In genomic region chr20:13105071-13105470, GRCh38 we compare ENCODE assay signal across 14 cellular contexts.
"Had no signal": no experiment of that assay in that cellular context is flagged by ENCODE, and none has a peak within 500 bp of the region (broad histone marks: within the 10 kb centered on the region; RNA-seq: fewer than 3 reads in every experiment).

No MANE protein-coding gene starts in this region.

- H3K36me3 ChIP-seq: sigmoid colon, thoracic aorta, uterus had no signal

- H3K27me3 ChIP-seq: sigmoid colon, uterus had no signal

- H3K4me1 ChIP-seq: sigmoid colon, uterus had no signal

- H3K4me3 ChIP-seq: sigmoid colon, thoracic aorta, uterus had no signal

- H3K27ac Mint-ChIP-seq: activated B cell treated with CpG ODN at 0.5 μM for 24 hours; activated CD8-positive, alpha-beta T cell treated with anti-CD3 and anti-CD28 coated beads for 36 hours; activated naive CD4-positive, alpha-beta T cell treated with anti-CD3 and anti-CD28 coated beads, Interleukin-2, amount 50 U/mL, for 72 hours; activated T-cell treated with anti-CD3 and anti-CD28 coated beads, Interleukin-2, amount 50 U/mL, for 72 hours; immature natural killer cell; natural killer cell had no signal

- H3K9me3 ChIP-seq: sigmoid colon, thoracic aorta, uterus had no signal

- ATAC-seq: activated CD8-positive, alpha-beta T cell treated with anti-CD3 and anti-CD28 coated beads for 36 hours; activated naive CD4-positive, alpha-beta T cell treated with anti-CD3 and anti-CD28 coated beads, Interleukin-2, amount 50 U/mL, for 72 hours; activated T-cell treated with anti-CD3 and anti-CD28 coated beads, Interleukin-2, amount 50 U/mL, for 72 hours; left colon; natural killer cell had no signal

- H3K4me1 Mint-ChIP-seq: activated B cell treated with CpG ODN at 0.5 μM for 24 hours, immature natural killer cell, natural killer cell had no signal

- H3K36me3 Mint-ChIP-seq: activated naive CD4-positive, alpha-beta T cell treated with anti-CD3 and anti-CD28 coated beads, Interleukin-2, amount 50 U/mL, for 72 hours; natural killer cell had no signal

- DNase-seq: activated B cell treated with CpG ODN at 0.5 μM for 24 hours; activated CD4-positive, alpha-beta T cell treated with anti-CD3 and anti-CD28 coated beads for 48 hours; activated CD8-positive, alpha-beta T cell treated with anti-CD3 and anti-CD28 coated beads for 36 hours; activated gamma-delta T cell; activated T-cell treated with anti-CD3 and anti-CD28 coated beads, Interleukin-2, amount 50 U/mL, for 72 hours; left colon; natural killer cell; sigmoid colon; stimulated activated CD4-positive, alpha-beta T cell treated with anti-CD3 and anti-CD28 coated beads, Interleukin-1b, Interleukin-23, amount 100 ng/mL, for 48 hours; T-helper 2 cell; uterus had no signal

- H3K9me3 Mint-ChIP-seq: activated B cell treated with CpG ODN at 0.5 μM for 24 hours; activated CD8-positive, alpha-beta T cell treated with anti-CD3 and anti-CD28 coated beads for 36 hours; activated naive CD4-positive, alpha-beta T cell treated with anti-CD3 and anti-CD28 coated beads, Interleukin-2, amount 50 U/mL, for 72 hours; activated T-cell treated with anti-CD3 and anti-CD28 coated beads, Interleukin-2, amount 50 U/mL, for 72 hours; immature natural killer cell; natural killer cell had no signal

- H3K27ac ChIP-seq: sigmoid colon, thoracic aorta, uterus had no signal

- H3K4me3 Mint-ChIP-seq: activated B cell treated with CpG ODN at 0.5 μM for 24 hours; activated CD8-positive, alpha-beta T cell treated with anti-CD3 and anti-CD28 coated beads for 36 hours; activated T-cell treated with anti-CD3 and anti-CD28 coated beads, Interleukin-2, amount 50 U/mL, for 72 hours; immature natural killer cell; natural killer cell had no signal
